ENCODE assay signal across 17 cellular contexts in genomic region chr6:3058957-3059356, GRCh38.
"Had no signal": no experiment of that assay in that cellular context is flagged by ENCODE, and none has a peak within 500 bp of the region (broad histone marks: within the 10 kb centered on the region; RNA-seq: fewer than 3 reads in every experiment).

No MANE protein-coding gene starts in this region.

- H3K36me3 ChIP-seq: ascending aorta, colonic mucosa had no signal

- H3K9me3 ChIP-seq: ascending aorta, colonic mucosa had no signal

- H3K4me3 ChIP-seq: ascending aorta, colonic mucosa, lung had no signal

- H3K27ac Mint-ChIP-seq: mesothelial cell of epicardium had no signal

- H3K27me3 ChIP-seq: ascending aorta, colonic mucosa had no signal

- H3K27ac ChIP-seq: ascending aorta, colonic mucosa had no signal

- H3K4me3 Mint-ChIP-seq: activated T-cell treated with anti-CD3 and anti-CD28 coated beads, Interleukin-2, amount 50 U/mL, for 4 hours; central memory CD8-positive, alpha-beta T cell; mesothelial cell of epicardium had no signal

- H3K27me3 Mint-ChIP-seq: central memory CD8-positive, alpha-beta T cell had no signal

- H3K36me3 Mint-ChIP-seq: mesothelial cell of epicardium had no signal

- H3K9me3 Mint-ChIP-seq: activated T-cell treated with anti-CD3 and anti-CD28 coated beads, Interleukin-2, amount 50 U/mL, for 4 hours; central memory CD8-positive, alpha-beta T cell had no signal

- H3K4me1 ChIP-seq: colonic mucosa had no signal

- DNase-seq: activated CD4-positive, CD25-positive, alpha-beta regulatory T cell; activated gamma-delta T cell treated with Interleukin-2 at 50 U/mL for 16 hours; activated T-cell treated with anti-CD3 and anti-CD28 coated beads, Interleukin-2, amount 50 U/mL, for 4 hours; colonic mucosa; foreskin melanocyte; kidney; occipital lobe; posterior cingulate gyrus; retina; stimulated activated CD8-positive, alpha-beta memory T cell treated with anti-CD3 and anti-CD28 coated beads, Interleukin-4, amount 100 ng/mL, for 48 hours; stimulated activated naive CD4-positive, alpha-beta T cell; T-helper 9 cell had no signal

- ATAC-seq: activated T-cell treated with anti-CD3 and anti-CD28 coated beads, Interleukin-2, amount 50 U/mL, for 4 hours; left lobe of liver had no signal
